ENCODE assay signal across 8 cellular contexts in the genomic region with DNA sequence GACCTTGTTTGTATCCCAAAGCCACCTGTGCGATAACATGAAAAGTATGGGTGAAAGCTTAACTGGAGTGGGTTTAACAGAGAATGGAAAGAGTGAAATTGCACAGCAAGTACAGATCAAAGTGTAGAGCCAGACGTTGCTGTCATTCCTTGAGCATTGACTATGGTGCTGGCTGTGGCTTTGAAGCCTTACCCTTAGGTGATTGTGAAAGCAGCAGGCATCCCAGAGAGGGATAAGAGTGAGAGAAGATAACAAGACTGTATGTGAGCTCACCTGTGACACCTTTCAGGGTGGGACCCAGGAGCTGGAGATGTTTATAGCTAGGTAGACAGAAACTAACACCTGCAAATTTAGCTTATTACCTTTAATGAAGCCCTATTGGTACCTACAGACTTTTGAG.
"Had no signal": no experiment of that assay in that cellular context is flagged by ENCODE, and none has a peak within 500 bp of the region (broad histone marks: within the 10 kb centered on the region; RNA-seq: fewer than 3 reads in every experiment).

No MANE protein-coding gene starts in this region.

- H3K4me1 ChIP-seq: HAP-1 had no signal

- H3K4me3 ChIP-seq: GM23338, HAP-1 had no signal

- ATAC-seq: GM23338, HCT116 had no signal

- H3K4me1 Mint-ChIP-seq: GM23338 had no signal

- DNase-seq: HFFc6, KBM-7 had no signal

- H3K4me2 ChIP-seq: GM23338 had no signal

- H3K4me3 Mint-ChIP-seq: GM23338, HFFc6 had no signal

- H3K9me3 ChIP-seq: HAP-1 had no signal

- H2AFZ ChIP-seq: GM23338 had no signal

- H3K36me3 ChIP-seq: HAP-1 had no signal

- H3K9me3 Mint-ChIP-seq: GM23338, HFFc6 had no signal

- H3K27ac Mint-ChIP-seq: GM23338, HFFc6 had no signal

- FAIRE-seq: H1, H54, HTR-8/SVneo had no signal
